ENCODE assay signal across 8 cellular contexts in genomic region chr1:28249013-28249870, GRCh38. TPM values are rescaled to one million over a fixed set of nuclear protein-coding genes. Genes with fewer than 3 reads are reported as not detected.
A peak's percentile ranks its signal among the peaks of the same experiment; 100 is the strongest.
DNase-seq lines count a peak whose midpoint lies in the region; ATAC-seq and TF ChIP-seq lines count a peak whose summit lies in the region.

No MANE protein-coding gene starts in this region.

- no peak for TF ChIP-seq CTCF in LNCaP clone FGC (IDR thresholded peaks at IDR 0.05; ENCODE audit: control insufficient read depth, extremely low read depth, insufficient read depth)
- TF ChIP-seq CTCF in endothelial cell (IDR thresholded peaks at IDR 0.05; ENCODE audit: unreplicated experiment) = no peak

- no peaks in the 10 kb centered on the region for H3K27me3 Mint-ChIP-seq in T-helper 17 cell
- no peaks in the 10 kb centered on the region for H3K27me3 Mint-ChIP-seq in endothelial cell (ENCODE audit: unreplicated experiment)

- H3K36me3 Mint-ChIP-seq in T-helper 17 cell (ENCODE audit: low read depth) (no peaks in the 10 kb centered on the region), endothelial cell (ENCODE audit: low read depth, unreplicated experiment) (no peaks in the 10 kb centered on the region)

- DNase-seq in NCI-H1105 treated with DMSO at 0.1 percent for 48 hours (lab: John Stamatoyannopoulos, UW) (peak; percentile 37), NCI-H1105 (lab: John Stamatoyannopoulos, UW) (no peak), LNCaP clone FGC (ENCODE audit: low read depth) (peak; percentile 97), T-helper 17 cell (no peak), endothelial cell (ENCODE audit: low spot score) (no peak), myocyte (ENCODE audit: low read depth) (peak; percentile 73)

- H3K9me3 Mint-ChIP-seq in endothelial cell (ENCODE audit: unreplicated experiment) = no peaks in the 10 kb centered on the region

- H3K4me3 ChIP-seq in LNCaP clone FGC (ENCODE audit: low read depth, low read length) = peak overlapping the region; percentile 28

- no peaks in the 10 kb centered on the region for H3K9me3 ChIP-seq in T-helper 17 cell (ENCODE audit: control insufficient read depth, low read length, poor library complexity, severe bottlenecking)

- H3K4me3 Mint-ChIP-seq in T-helper 17 cell = peak overlapping the region; percentile 87
- H3K4me3 Mint-ChIP-seq in endothelial cell (ENCODE audit: unreplicated experiment) = peak overlapping the region; percentile 13

- H3K4me1 Mint-ChIP-seq in T-helper 17 cell = peaks cover 30% of the 10 kb centered on the region
- peaks cover 34% of the 10 kb centered on the region for H3K4me1 Mint-ChIP-seq in endothelial cell (ENCODE audit: unreplicated experiment)

- H3K27ac Mint-ChIP-seq in T-helper 17 cell = peak overlapping the region; percentile 99
- H3K27ac Mint-ChIP-seq in endothelial cell (ENCODE audit: unreplicated experiment) = peak overlapping the region; percentile 16

- ATAC-seq in T-helper 17 cell (no peak), HG02571 (IDR thresholded peaks at IDR 0.05; ENCODE audit: unreplicated experiment) (no peak), HG02763 (IDR thresholded peaks at IDR 0.05; ENCODE audit: unreplicated experiment) (no peak)

RNA-seq across cellular contexts. Expression of gene SESN2, which starts 10.1 kb away (rescaled TPM):
- total RNA-seq in T-helper 17 cell (10 to 100 TPM; 16.6 to 35.3 TPM), endothelial cell (ENCODE audit: unreplicated experiment) (31.0 TPM), myocyte (18.0 and 18.5 TPM in 2 replicates)
- polyA plus RNA-seq in myocyte (2012) = 33.2 TPM

RNA-seq across cellular contexts. Expression of gene ATP5IF1, which starts 13.3 kb away (rescaled TPM):
- total RNA-seq in T-helper 17 cell (10 to 100 TPM; 75.6 to 83.7 TPM), endothelial cell (ENCODE audit: unreplicated experiment) (120 TPM), myocyte (180 and 183 TPM in 2 replicates)
- polyA plus RNA-seq in myocyte (2012) = 278 TPM

RNA-seq across cellular contexts. Expression of gene DNAJC8, which starts 16.4 kb away (rescaled TPM):
- 10 to 100 TPM; 52.1 to 58.4 TPM for total RNA-seq in T-helper 17 cell
- total RNA-seq in endothelial cell (ENCODE audit: unreplicated experiment) = 99.0 TPM
- total RNA-seq in myocyte = 67.7 and 82.3 TPM in 2 replicates
- polyA plus RNA-seq in myocyte (2012) = 72.9 TPM

Comparison
In these comparisons a context has a peak if more than half of its experiments do, and no peak if none do; other contexts are left out.
1. DNase-seq: peak in NCI-H1105 treated with DMSO at 0.1 percent for 48 hours (single experiment), LNCaP clone FGC (single experiment) and myocyte (single experiment); none in NCI-H1105 (single experiment), T-helper 17 cell (0 of 3) and endothelial cell (single experiment).